Comparison of ENCODE assay signal across 32 cellular contexts in the genomic region with DNA sequence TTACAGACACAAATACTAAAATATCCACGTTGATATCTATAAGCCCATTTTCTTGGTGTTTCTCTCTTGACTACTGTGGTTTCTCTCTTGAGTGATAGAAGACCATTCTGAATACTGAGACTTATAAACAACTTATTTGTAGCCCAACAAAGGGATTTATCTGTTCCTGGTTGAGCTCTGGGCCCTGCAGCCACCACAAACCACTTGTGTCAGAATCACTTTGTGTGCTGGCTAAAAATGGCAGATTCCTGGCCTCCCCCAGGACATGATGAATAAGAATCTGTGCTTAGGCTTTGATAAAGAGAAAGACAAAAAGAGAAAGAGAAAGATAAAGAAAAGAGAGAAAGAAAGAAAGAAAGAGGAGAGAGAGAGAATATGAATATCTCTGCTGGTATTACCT. TPM values are rescaled to one million over a fixed set of nuclear protein-coding genes. Genes with fewer than 3 reads are reported as not detected.
"Had no signal": no experiment of that assay in that cellular context is flagged by ENCODE, and none has a peak within 500 bp of the region (broad histone marks: within the 10 kb centered on the region; RNA-seq: fewer than 3 reads in every experiment).

No MANE protein-coding gene starts in this region.

- H3K27ac Mint-ChIP-seq: naive thymus-derived CD8-positive, alpha-beta T cell; natural killer cell treated with Interleukin-12 subunit alpha and Interleukin-12 subunit beta and Interleukin-15 and Interleukin-18, amount 100 ng/mL, for 72 hours; nephron progenitor cell; progenitor cell of endocrine pancreas; stimulated activated effector memory CD8-positive, alpha-beta T cell treated with anti-CD3 and anti-CD28 coated beads, Interleukin-12 subunit alpha, Interleukin-12 subunit beta, amount 100 ng/mL, for 72 hours; stimulated activated naive CD8-positive, alpha-beta T cell treated with anti-CD3 and anti-CD28 coated beads, Interleukin-15, amount 100 ng/mL, for 72 hours had no signal

- H3K36me3 Mint-ChIP-seq: naive thymus-derived CD8-positive, alpha-beta T cell; natural killer cell treated with Interleukin-12 subunit alpha and Interleukin-12 subunit beta and Interleukin-15 and Interleukin-18, amount 100 ng/mL, for 72 hours; stimulated activated effector memory CD8-positive, alpha-beta T cell treated with anti-CD3 and anti-CD28 coated beads, Interleukin-12 subunit alpha, Interleukin-12 subunit beta, amount 100 ng/mL, for 72 hours had no signal

- FAIRE-seq: urothelium cell line had no signal

- H3K4me3 ChIP-seq: ovary, psoas muscle, right lobe of liver, sigmoid colon, thoracic aorta, thyroid gland, tibial nerve, upper lobe of left lung, vagina had no signal

- H3K36me3 ChIP-seq: ovary, right lobe of liver, sigmoid colon, thoracic aorta, thyroid gland, tibial nerve, upper lobe of left lung, vagina had no signal

- H3K79me2 ChIP-seq: parathyroid adenoma had no signal

- H2AFZ ChIP-seq: parathyroid adenoma had no signal

- DNase-seq: naive thymus-derived CD8-positive, alpha-beta T cell; nephron progenitor cell; occipital lobe; ovary; posterior cingulate gyrus; psoas muscle; right cardiac atrium; right lobe of liver; sigmoid colon; small intestine; stimulated activated CD4-positive, alpha-beta T cell treated with anti-CD3 and anti-CD28 coated beads, Interleukin-15, amount 100 ng/mL, for 24 hours; stimulated activated CD4-positive, alpha-beta T cell treated with anti-CD3 and anti-CD28 coated beads, Interleukin-2, amount 100 ng/mL, for 24 hours; stimulated activated CD4-positive, alpha-beta T cell treated with anti-CD3 and anti-CD28 coated beads, Interleukin-2, amount 100 ng/mL, for 48 hours; stimulated activated CD4-positive, alpha-beta T cell treated with anti-CD3 and anti-CD28 coated beads, Interleukin-4, amount 100 ng/mL, for 24 hours; stimulated activated naive CD4-positive, alpha-beta T cell; stimulated activated naive CD8-positive, alpha-beta T cell treated with anti-CD3 and anti-CD28 coated beads, Interleukin-15, amount 100 ng/mL, for 72 hours; stimulated activated naive CD8-positive, alpha-beta T cell treated with anti-CD3 and anti-CD28 coated beads, Interleukin-15, Interleukin-2, amounts not matched to agents 100 U/mL and 50 U/mL, for 24 hours; substantia nigra; thyroid gland; trophoblast cell; upper lobe of left lung had no signal

- H3K4me3 Mint-ChIP-seq: naive thymus-derived CD8-positive, alpha-beta T cell; natural killer cell treated with Interleukin-12 subunit alpha and Interleukin-12 subunit beta and Interleukin-15 and Interleukin-18, amount 100 ng/mL, for 72 hours; nephron progenitor cell; neural crest cell; stimulated activated effector memory CD8-positive, alpha-beta T cell treated with anti-CD3 and anti-CD28 coated beads, Interleukin-12 subunit alpha, Interleukin-12 subunit beta, amount 100 ng/mL, for 72 hours; stimulated activated naive CD8-positive, alpha-beta T cell treated with anti-CD3 and anti-CD28 coated beads, Interleukin-15, amount 100 ng/mL, for 72 hours had no signal

- H3K4me1 Mint-ChIP-seq: naive thymus-derived CD8-positive, alpha-beta T cell; stimulated activated naive CD8-positive, alpha-beta T cell treated with anti-CD3 and anti-CD28 coated beads, Interleukin-15, amount 100 ng/mL, for 72 hours had no signal

- ATAC-seq: naive thymus-derived CD8-positive, alpha-beta T cell; psoas muscle; right cardiac atrium; right lobe of liver; stimulated activated effector memory CD8-positive, alpha-beta T cell treated with anti-CD3 and anti-CD28 coated beads, Interleukin-12 subunit alpha, Interleukin-12 subunit beta, amount 100 ng/mL, for 72 hours; stimulated activated naive CD8-positive, alpha-beta T cell treated with anti-CD3 and anti-CD28 coated beads, Interleukin-15, amount 100 ng/mL, for 72 hours; stimulated activated naive CD8-positive, alpha-beta T cell treated with anti-CD3 and anti-CD28 coated beads, Interleukin-15, Interleukin-2, amounts not matched to agents 100 U/mL and 50 U/mL, for 24 hours had no signal

- H3K4me1 ChIP-seq: parathyroid adenoma, psoas muscle, right lobe of liver, sigmoid colon, thyroid gland, tibial nerve, upper lobe of left lung had no signal

- H3K9me3 ChIP-seq: ovary, psoas muscle, right lobe of liver, thoracic aorta, thyroid gland, vagina had no signal

- H3K9ac ChIP-seq: parathyroid adenoma had no signal

- H3K27me3 ChIP-seq: ovary, right lobe of liver, sigmoid colon, thyroid gland, tibial nerve, upper lobe of left lung, vagina had no signal

- H3K9me3 Mint-ChIP-seq: natural killer cell treated with Interleukin-12 subunit alpha and Interleukin-12 subunit beta and Interleukin-15 and Interleukin-18, amount 100 ng/mL, for 72 hours; stimulated activated effector memory CD8-positive, alpha-beta T cell treated with anti-CD3 and anti-CD28 coated beads, Interleukin-12 subunit alpha, Interleukin-12 subunit beta, amount 100 ng/mL, for 72 hours had no signal

- H3K27ac ChIP-seq: ovary, parathyroid adenoma, psoas muscle, right lobe of liver, sigmoid colon, thoracic aorta, thyroid gland, tibial nerve, upper lobe of left lung, vagina had no signal

RNA-seq across cellular contexts. Expression of gene MCOLN2, which starts 18.9 kb away (rescaled TPM):
- total RNA-seq: occipital lobe, skeletal muscle tissue, temporal lobe had no signal

RNA-seq across cellular contexts. Expression of gene MCOLN3, which starts 32.5 kb away (rescaled TPM):
- total RNA-seq: naive thymus-derived CD8-positive, alpha-beta T cell; occipital lobe; temporal lobe had no signal
